ENCODE assay signal across 11 cellular contexts in the genomic region with DNA sequence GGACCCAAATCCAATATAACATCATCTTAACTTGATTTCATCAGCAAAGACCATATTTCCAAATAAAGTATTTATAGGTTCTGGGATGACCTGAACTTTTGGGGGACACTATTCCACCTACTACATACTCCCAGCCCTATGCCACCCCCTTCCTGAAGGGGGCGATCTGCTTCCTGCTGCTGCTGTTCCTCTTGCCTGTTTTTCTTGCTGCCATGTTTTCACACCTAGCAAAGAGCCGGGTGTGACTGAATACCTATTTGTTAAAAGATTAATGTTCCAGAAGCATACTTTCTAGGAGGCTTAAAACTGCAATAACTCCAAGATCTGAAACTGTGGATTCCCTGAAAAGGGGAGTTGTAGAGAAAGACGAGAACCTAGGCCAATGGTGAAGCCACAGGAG.
A peak's percentile ranks its signal among the peaks of the same experiment; 100 is the strongest.
DNase-seq lines count a peak whose midpoint lies in the region; ATAC-seq, FAIRE-seq and TF ChIP-seq lines count a peak whose summit lies in the region.
"Had no signal": no experiment of that assay in that cellular context is flagged by ENCODE, and none has a peak within 500 bp of the region (broad histone marks: within the 10 kb centered on the region; RNA-seq: fewer than 3 reads in every experiment).

No MANE protein-coding gene starts in this region.

- H3K9me2 ChIP-seq in SK-N-SH, result no peaks in the 10 kb centered on the region

- H3K4me3 ChIP-seq in SK-N-SH (ENCODE audit: low read depth in 2 of 2, low read length in 1 of 2) (no peak overlapping the region), keratinocyte (ENCODE audit: control insufficient read depth in 2 of 3, extremely low read depth in 1 of 3, insufficient read depth in 2 of 3, low read depth in 1 of 3, low read length in 3 of 3) (no peak overlapping the region), kidney (ENCODE audit: low read length in 2 of 2) (no peak overlapping the region), upper lobe of left lung (no peak overlapping the region)
- H3K4me3 ChIP-seq: colonic mucosa, gastroesophageal sphincter, lower lobe of right lung had no signal

- WGBS in SK-N-SH (ENCODE audit: low lambda C conversion rate), result 43% methylated on average over 3 of the region's 3 CpGs
- WGBS in upper lobe of left lung, 2 donors, result 90 to 95% methylated on average over 3 of the region's 3 CpGs

- ATAC-seq in SK-N-SH treated with all-trans-retinoic acid at 6 μM for 48 hours, result no peak
- ATAC-seq in WTC11, result peak; percentile 73
- no peak for ATAC-seq in upper lobe of left lung (ENCODE audit: low FRiP score in 2 of 2)
- ATAC-seq: gastroesophageal sphincter had no signal

- no peaks in the 10 kb centered on the region for H3F3A ChIP-seq in SK-N-SH (replicated peaks; ENCODE audit: insufficient read depth)

- TF ChIP-seq CTCF in SK-N-SH (IDR thresholded peaks at IDR 0.05) (peak; percentile 36; the same call in 1 of the 2 replicates), GM13977 (IDR thresholded peaks at IDR 0.05; ENCODE audit: extremely low read depth, insufficient read depth, missing control alignments) (peak; percentile 39), WTC11 (IDR thresholded peaks at IDR 0.05) (peak; percentile 54; the same call in 1 of the 2 replicates), keratinocyte (optimal IDR thresholded peaks at IDR 0.05 in 1 of 3, IDR thresholded peaks at IDR 0.05 in 1 of 3, conservative IDR thresholded peaks at IDR 0.05 in 1 of 3; ENCODE audit: extremely low read depth in 1 of 3, insufficient read depth in 2 of 3, low read length in 3 of 3) (peak in 2 of 3 experiments; percentile 27 to 34), kidney (IDR thresholded peaks at IDR 0.05; ENCODE audit: borderline replicate concordance, extremely low read depth, insufficient read depth) (no peak), upper lobe of left lung (IDR thresholded peaks at IDR 0.05) (no peak)

- DNase-seq in SK-N-SH, result no peak
- DNase-seq in GM13977 (ENCODE audit: low spot score), result no peak
- peak; percentile 25 for DNase-seq in WTC11 (ENCODE audit: low spot score)
- no peak for DNase-seq in keratinocyte (ENCODE audit: low read depth, low spot score)
- no peak for DNase-seq in kidney
- DNase-seq in upper lobe of left lung, result no peak
- DNase-seq in NCI-H1048 (lab: John Stamatoyannopoulos, UW), result no peak
- DNase-seq: colonic mucosa, lower lobe of right lung had no signal

- H3K9me3 Mint-ChIP-seq in WTC11, result peaks cover 6% of the 10 kb centered on the region

- H2AFZ ChIP-seq in SK-N-SH (ENCODE audit: low read depth), result no peak overlapping the region
- no peak overlapping the region for H2AFZ ChIP-seq in keratinocyte (ENCODE audit: control insufficient read depth, low read length)

- TF ChIP-seq EP300 in SK-N-SH (IDR thresholded peaks at IDR 0.05; ENCODE audit: borderline replicate concordance in 1 of 2, low read depth in 1 of 2, low read length in 1 of 2) (no peak), upper lobe of left lung (IDR thresholded peaks at IDR 0.05) (no peak)

- FAIRE-seq in keratinocyte (lab: Jason Lieb, UNC) (no peak), kidney (lab: Jason Lieb, UNC) (no peak)

- CTCF ChIA-PET in SK-N-SH (lab: Yijun Ruan, JAX), result interaction anchor here (1.3 to 1.4 kb wide), 2 partner anchors 13 to 666 kb away, joined by 3 to 6 read pairs; no protein-coding TSS in a partner anchor
- CTCF ChIA-PET in WTC11 (lab: Charles Lee), result interaction anchor here (0.7 kb wide), 1 partner anchor 11 kb away, joined by 3 read pairs; no protein-coding TSS in a partner anchor

- H4K20me1 ChIP-seq in SK-N-SH (ENCODE audit: insufficient read depth), result no peaks in the 10 kb centered on the region
- H4K20me1 ChIP-seq in keratinocyte (ENCODE audit: control insufficient read depth, extremely low read depth, insufficient read depth, low read length), result no peaks in the 10 kb centered on the region

- H3K9me3 ChIP-seq in SK-N-SH (no peaks in the 10 kb centered on the region), keratinocyte (ENCODE audit: control insufficient read depth, low read depth, low read length) (no peaks in the 10 kb centered on the region), kidney (ENCODE audit: control insufficient read depth in 1 of 2, low read length in 2 of 2) (no peaks in the 10 kb centered on the region), upper lobe of left lung (no peaks in the 10 kb centered on the region)
- H3K9me3 ChIP-seq: colonic mucosa, gastroesophageal sphincter, lower lobe of right lung had no signal

- no peaks in the 10 kb centered on the region; the same call in 1 of the 2 replicates for H3K4me1 Mint-ChIP-seq in WTC11

- dilution Hi-C loops in keratinocyte (cut with MboI; ENCODE audit: extremely low pct_ligation_motif_present, low sequenced_read_pairs), result no loop called here

- H3K4me3 Mint-ChIP-seq in WTC11, result no peak overlapping the region

- no peak overlapping the region for H3K4me2 ChIP-seq in SK-N-SH
- H3K4me2 ChIP-seq in keratinocyte (ENCODE audit: control insufficient read depth, extremely low read depth, insufficient read depth, low read depth, low read length), result no peak overlapping the region

- H3K9ac ChIP-seq in SK-N-SH (no peak overlapping the region), keratinocyte (ENCODE audit: control insufficient read depth, extremely low read depth, insufficient read depth, low read length) (no peak overlapping the region), kidney (ENCODE audit: low read length in 2 of 2) (no peak overlapping the region)

- no peaks in the 10 kb centered on the region for H3K9me1 ChIP-seq in keratinocyte (ENCODE audit: control insufficient read depth, extremely low read depth, insufficient read depth, low read length)

- TF ChIP-seq POLR2A in upper lobe of left lung (IDR thresholded peaks at IDR 0.05), result no peak

- H3K79me2 ChIP-seq in SK-N-SH (ENCODE audit: insufficient read depth) (no peaks in the 10 kb centered on the region), keratinocyte (ENCODE audit: control insufficient read depth, insufficient read depth, low read length) (no peaks in the 10 kb centered on the region)

- TF ChIP-seq RAD21 in SK-N-SH (IDR thresholded peaks at IDR 0.05; ENCODE audit: low read length), result no peak

- POLR2A ChIA-PET in SK-N-SH (lab: Yijun Ruan, JAX) (no interaction called here), WTC11 (lab: Charles Lee) (no interaction called here)

- H3K27ac Mint-ChIP-seq in WTC11, result no peak overlapping the region

- H3K36me3 ChIP-seq in SK-N-SH (replicated peaks in 1 of 2; ENCODE audit: control insufficient read depth in 1 of 2, insufficient read depth in 2 of 2, low read length in 1 of 2) (no peaks in the 10 kb centered on the region), keratinocyte (ENCODE audit: control insufficient read depth in 2 of 2, extremely low read depth in 1 of 2, insufficient read depth in 2 of 2, low read length in 2 of 2) (no peaks in the 10 kb centered on the region), kidney (ENCODE audit: control insufficient read depth in 1 of 2, insufficient read depth in 2 of 2, low read length in 2 of 2) (no peaks in the 10 kb centered on the region), upper lobe of left lung (no peaks in the 10 kb centered on the region)
- H3K36me3 ChIP-seq: colonic mucosa, gastroesophageal sphincter, lower lobe of right lung had no signal

- H3K27me3 ChIP-seq in SK-N-SH (ENCODE audit: insufficient read depth) (no peaks in the 10 kb centered on the region; the same call in 1 of the 2 replicates), keratinocyte (ENCODE audit: control insufficient read depth, extremely low read depth, insufficient read depth, low read length) (no peaks in the 10 kb centered on the region), upper lobe of left lung (no peaks in the 10 kb centered on the region)
- H3K27me3 ChIP-seq: colonic mucosa, gastroesophageal sphincter had no signal

- H3K4me1 ChIP-seq in SK-N-SH (ENCODE audit: control insufficient read depth in 1 of 2, insufficient read depth in 2 of 2, low read depth in 1 of 2, low read length in 1 of 2), result peaks cover 0 to 18% of the 10 kb centered on the region in 2 experiments; a peak in 3 of 4 replicates
- H3K4me1 ChIP-seq in keratinocyte (ENCODE audit: control insufficient read depth, extremely low read depth, insufficient read depth, low read length), result peaks cover 8% of the 10 kb centered on the region
- H3K4me1 ChIP-seq in kidney (ENCODE audit: control insufficient read depth in 1 of 2, insufficient read depth in 1 of 2, low read depth in 1 of 2, low read length in 2 of 2), result no peaks in the 10 kb centered on the region
- H3K4me1 ChIP-seq in upper lobe of left lung, result peaks cover 0 to 5% (median 2%) of the 10 kb centered on the region in 4 donors
- H3K4me1 ChIP-seq: colonic mucosa had no signal

- intact Hi-C loops in kidney (cut with DNase I), result no loop called here

- H3K36me3 Mint-ChIP-seq in WTC11, result 0 out of 2 replicates have a peak, but pooled peaks cover 4% of the 10 kb centered on the region

- H3K27ac ChIP-seq in SK-N-SH (ENCODE audit: low read depth in 2 of 2, low read length in 1 of 2) (no peak overlapping the region), keratinocyte (ENCODE audit: control insufficient read depth, insufficient read depth, low read length) (no peak overlapping the region), kidney (ENCODE audit: low read depth in 2 of 2, low read length in 2 of 2) (no peak overlapping the region), upper lobe of left lung (no peak overlapping the region)
- H3K27ac ChIP-seq: colonic mucosa, gastroesophageal sphincter, lower lobe of right lung had no signal

- peaks cover 4% of the 10 kb centered on the region; the same call in 1 of the 2 replicates for H3K27me3 Mint-ChIP-seq in WTC11 (ENCODE audit: low read depth)

- in situ Hi-C loops in GM13977 (cut with MboI; ENCODE audit: low pct_unique_long_range_greater_than_20kb, low sequenced_read_pairs, unreplicated experiment), result no loop called here

TF ChIP-seq in SK-N-SH, 30 proteins besides CTCF, POLR2A, EP300 and RAD21:
- TF ChIP-seq TAF1 (IDR thresholded peaks at IDR 0.05; ENCODE audit: borderline replicate concordance, low read depth, low read length), result no peak
- no peak for TF ChIP-seq ELF1 (IDR thresholded peaks at IDR 0.05)
- TF ChIP-seq NRF1 (IDR thresholded peaks at IDR 0.05; ENCODE audit: low read depth, low read length), result no peak

TF ChIP-seq in SK-N-SH treated with all-trans-retinoic acid at 6 μM for 48 hours, 23 proteins besides CTCF, POLR2A, EP300 and RAD21 (continues in another document):
- TF ChIP-seq SNAI2 (CRISPR knock-in tag; IDR thresholded peaks at IDR 0.05), result no peak
- TF ChIP-seq CSDC2 (CRISPR knock-in tag; IDR thresholded peaks at IDR 0.05), result no peak
- TF ChIP-seq BACH2 (CRISPR knock-in tag; IDR thresholded peaks at IDR 0.05; ENCODE audit: borderline replicate concordance), result no peak
- no peak for TF ChIP-seq OSR1 (CRISPR knock-in tag; IDR thresholded peaks at IDR 0.05)

Comparison
In these comparisons a context has a peak if more than half of its experiments do, and no peak if none do; other contexts are left out.
1. CTCF ChIP-seq: peak in SK-N-SH (single experiment), GM13977 (single experiment), WTC11 (single experiment) and keratinocyte (2 of 3); none in kidney (single experiment) and upper lobe of left lung (0 of 6).